In genomic region chr5:108260105-108260857, GRCh38 we compare ENCODE assay signal across 8 cellular contexts.
DNase-seq lines count a peak whose midpoint lies in the region; ATAC-seq and TF ChIP-seq lines count a peak whose summit lies in the region.

No MANE protein-coding gene starts in this region.

- no peaks in the 10 kb centered on the region for H3K27me3 ChIP-seq in BJ (ENCODE audit: control insufficient read depth, insufficient read depth, low read length)

- POLR2A ChIA-PET in BJ (lab: Charles Lee) = no interaction called here

- peaks cover 9% of the 10 kb centered on the region for H3K4me1 Mint-ChIP-seq in memory B cell

- DNase-seq in BJ (ENCODE audit: low read depth) (peak; percentile 17), NCI-H526 treated with DMSO at 0.1 percent for 48 hours (lab: John Stamatoyannopoulos, UW) (peak; percentile 49), ecto neural progenitor cell (ENCODE audit: low spot score) (peak; percentile 80), memory B cell (ENCODE audit: low spot score in 2 of 2) (peak; percentile 49 to 53)
- DNase-seq in activated CD4-positive, alpha-beta T cell treated with anti-CD3 and anti-CD28 coated beads, Interleukin-2, amount 50 U/mL, for 4 hours = peak; percentile 54
- DNase-seq in stimulated activated CD8-positive, alpha-beta memory T cell treated with anti-CD3 and anti-CD28 coated beads, Interleukin-15, amount 100 ng/mL, for 48 hours (ENCODE audit: low read depth in 2 of 2) = peak; percentile 29 to 43

- H3K36me3 ChIP-seq in BJ (ENCODE audit: control insufficient read depth, insufficient read depth, low read length) = no peaks in the 10 kb centered on the region

- H3K27me3 Mint-ChIP-seq in memory B cell = no peaks in the 10 kb centered on the region

- H3K9me3 Mint-ChIP-seq in memory B cell = no peaks in the 10 kb centered on the region

- peak overlapping the region; percentile 6; the same call in 1 of the 2 replicates for H3K4me3 ChIP-seq in BJ (ENCODE audit: low read depth, low read length)

- TF ChIP-seq CTCF in BJ (IDR thresholded peaks at IDR 0.05; ENCODE audit: insufficient read depth, low read depth, low read length) = peak; percentile 97

- peaks cover 2% of the 10 kb centered on the region for H3K36me3 Mint-ChIP-seq in memory B cell

- H3K27ac Mint-ChIP-seq in memory B cell = peak overlapping the region; percentile 11

- CTCF ChIA-PET in BJ (lab: Yijun Ruan, JAX) = interaction anchor here (0.6 to 4.6 kb wide), 29 partner anchors 9 to 687 kb away, joined by 3 to 60 read pairs (median 4); no protein-coding TSS in a partner anchor

- peak overlapping the region; percentile 66 for H3K4me3 Mint-ChIP-seq in memory B cell

- ATAC-seq in GM19025 (IDR thresholded peaks at IDR 0.05; ENCODE audit: low read depth, unreplicated experiment) (peak; percentile 75), HG03175 (IDR thresholded peaks at IDR 0.05; ENCODE audit: unreplicated experiment) (peak; percentile 90), memory B cell (ENCODE audit: low read depth) (peak; percentile 77)

Comparison
In these comparisons a context has a peak if more than half of its experiments do, and no peak if none do; other contexts are left out.
1. Peak in every context shown above with its lines: DNase-seq, ATAC-seq and H3K4me3 ChIP-seq.
2. DNase-seq: peak in every context shown above with its lines; median percentile 80 in ecto neural progenitor cell; 54 in activated CD4-positive, alpha-beta T cell treated with anti-CD3 and anti-CD28 coated beads, Interleukin-2, amount 50 U/mL, for 4 hours; 51 in memory B cell; 49 in NCI-H526 treated with DMSO at 0.1 percent for 48 hours; 36 in stimulated activated CD8-positive, alpha-beta memory T cell treated with anti-CD3 and anti-CD28 coated beads, Interleukin-15, amount 100 ng/mL, for 48 hours; 17 in BJ.